8 cellular contexts compared by ENCODE assay signal in genomic region chr17:16653367-16654041, GRCh38. TPM values are rescaled to one million over a fixed set of nuclear protein-coding genes. Genes with fewer than 3 reads are reported as not detected.
DNase-seq lines count a peak whose midpoint lies in the region; ATAC-seq, FAIRE-seq and TF ChIP-seq lines count a peak whose summit lies in the region.

Gene ZNF624 (minus strand): TSS chr17:16653850.

- POLR2A ChIA-PET in BJ (lab: Charles Lee) = no interaction called here

- ATAC-seq in HG03442 (IDR thresholded peaks at IDR 0.05; ENCODE audit: unreplicated experiment) = peak; percentile 87

- H3K36me3 ChIP-seq in BJ (ENCODE audit: control insufficient read depth, insufficient read depth, low read length) = peaks cover 1% of the 10 kb centered on the region; the same call in 1 of the 2 replicates

- peak; percentile 83 for FAIRE-seq in GM19239 (lab: Jason Lieb, UNC)

- H3K27me3 ChIP-seq in BJ (ENCODE audit: control insufficient read depth, insufficient read depth, low read length) = no peaks in the 10 kb centered on the region

- H3K4me3 ChIP-seq in BJ (ENCODE audit: low read depth, low read length) = peak within 1 kb of the TSS; percentile 76

- DNase-seq in BJ (ENCODE audit: low read depth) (peak; percentile 26), GM19239 (ENCODE audit: insufficient read length, low spot score) (peak; percentile 84), NCI-H524 (lab: John Stamatoyannopoulos, UW) (peak; percentile 92 to 96), dedifferentiated amniotic fluid mesenchymal stem cell (ENCODE audit: extremely low spot score) (peak; percentile 93), left kidney (ENCODE audit: low read depth, low spot score) (peak; percentile 98)
- DNase-seq in activated CD4-positive, alpha-beta T cell treated with anti-CD3 and anti-CD28 coated beads, Interleukin-2, amount 50 U/mL, for 1 hour = peak; percentile 86
- DNase-seq in stimulated activated CD4-positive, alpha-beta T cell treated with anti-CD3 and anti-CD28 coated beads, Interleukin-1b, Interleukin-23, amount 100 ng/mL, for 48 hours = peak; percentile 87

- no peak for TF ChIP-seq CTCF in BJ (IDR thresholded peaks at IDR 0.05; ENCODE audit: insufficient read depth, low read depth, low read length)

- CTCF ChIA-PET in BJ (lab: Yijun Ruan, JAX) = no interaction called here

RNA-seq across cellular contexts. Expression of gene ZNF624, which starts in this region (rescaled TPM):
- 0.90 and 2.0 TPM in 2 replicates for polyA plus RNA-seq in BJ (2011; rRNA removed)
- polyA minus RNA-seq in BJ (2011; rRNA and poly(A)+ RNA removed) = 2.6 and 3.1 TPM in 2 replicates

Comparison
In these comparisons a context has a peak if more than half of its experiments do, and no peak if none do; other contexts are left out.
1. Peak in every context shown above with its lines: DNase-seq, ATAC-seq and H3K4me3 ChIP-seq.
2. DNase-seq: peak in every context shown above with its lines; median percentile 98 in left kidney; 94 in NCI-H524; 93 in dedifferentiated amniotic fluid mesenchymal stem cell; 87 in stimulated activated CD4-positive, alpha-beta T cell treated with anti-CD3 and anti-CD28 coated beads, Interleukin-1b, Interleukin-23, amount 100 ng/mL, for 48 hours; 86 in activated CD4-positive, alpha-beta T cell treated with anti-CD3 and anti-CD28 coated beads, Interleukin-2, amount 50 U/mL, for 1 hour; 84 in GM19239; 26 in BJ.